17 cellular contexts compared by ENCODE assay signal in genomic region chr16:27826081-27826892, GRCh38.
DNase-seq lines count a peak whose midpoint lies in the region; ATAC-seq and TF ChIP-seq lines count a peak whose summit lies in the region.
"Had no signal": no experiment of that assay in that cellular context is flagged by ENCODE, and none has a peak within 500 bp of the region (broad histone marks: within the 10 kb centered on the region; RNA-seq: fewer than 3 reads in every experiment).

No MANE protein-coding gene starts in this region.

- H3K4me1 Mint-ChIP-seq in CD14-positive monocyte (no peaks in the 10 kb centered on the region), T-helper 17 cell (no peaks in the 10 kb centered on the region)

- intact Hi-C loops in CD14-positive monocyte (cut with micrococcal nuclease) (no loop called here), spleen (cut with DNase I; ENCODE audit: low total_unique reads) (no loop called here)

- H3K9me3 Mint-ChIP-seq in CD14-positive monocyte = peaks cover 6 to 15% (median 11%) of the 10 kb centered on the region in 7 donors

- H3K27ac Mint-ChIP-seq in CD14-positive monocyte (no peak overlapping the region), T-helper 17 cell (no peak overlapping the region)
- H3K27ac Mint-ChIP-seq: CD8-positive, alpha-beta T cell; H9 had no signal

- TF ChIP-seq CTCF in CD14-positive monocyte (IDR thresholded peaks at IDR 0.05) (no peak), spleen (IDR thresholded peaks at IDR 0.05 in 8 of 11, conservative IDR thresholded peaks at IDR 0.05 in 3 of 11) (no peak), hepatocyte (IDR thresholded peaks at IDR 0.05; ENCODE audit: poor library complexity) (no peak)

- no peak for TF ChIP-seq POLR2A in spleen (IDR thresholded peaks at IDR 0.05)

- no peaks in the 10 kb centered on the region for H3K9me2 ChIP-seq in hepatocyte (replicated peaks; ENCODE audit: insufficient read depth)

- H3K36me3 Mint-ChIP-seq in CD14-positive monocyte (no peaks in the 10 kb centered on the region), T-helper 17 cell (ENCODE audit: low read depth) (no peaks in the 10 kb centered on the region)
- H3K36me3 Mint-ChIP-seq: CD8-positive, alpha-beta T cell had no signal

- no peak overlapping the region for H3K4me2 ChIP-seq in hepatocyte
- H3K4me2 ChIP-seq: BLaER1 had no signal

- H4K20me1 ChIP-seq in hepatocyte (ENCODE audit: insufficient read depth, poor library complexity, severe bottlenecking) = no peaks in the 10 kb centered on the region
- H4K20me1 ChIP-seq: BLaER1 had no signal

- H3K27ac ChIP-seq in spleen (no peak overlapping the region), hepatocyte (no peak overlapping the region)
- H3K27ac ChIP-seq: BLaER1 had no signal

- H3K27me3 ChIP-seq in spleen (replicated peaks in 1 of 7) (no peaks in the 10 kb centered on the region), hepatocyte (no peaks in the 10 kb centered on the region)
- H3K27me3 ChIP-seq: BLaER1 had no signal

- H3K4me3 ChIP-seq in spleen (no peak overlapping the region), hepatocyte (no peak overlapping the region)
- H3K4me3 ChIP-seq: BLaER1, GM12878 had no signal

- H3K4me1 ChIP-seq in spleen (no peaks in the 10 kb centered on the region), hepatocyte (ENCODE audit: insufficient read depth) (peaks cover 8% of the 10 kb centered on the region)

- DNase-seq in CD14-positive monocyte (ENCODE audit: low spot score) (peak; percentile 39), T-helper 17 cell (no peak), mesenteric fat pad (ENCODE audit: low spot score) (peak; percentile 57), spleen (peak; percentile 40), hepatocyte (ENCODE audit: low spot score) (no peak), NCI-H128 (lab: John Stamatoyannopoulos, UW; ENCODE audit: unreplicated experiment) (no peak), hippocampal formation (lab: John Stamatoyannopoulos, UW) (no peak), cerebellar cortex (ENCODE audit: low spot score) (no peak)
- DNase-seq: 8988T; Calu3; CD8-positive, alpha-beta T cell; DMS79 treated with DMSO at 0.1 percent for 48 hours; GF-D8; H9 had no signal

- 72 to 89% (median 79%) methylated on average over 12 of the region's 12 CpGs for WGBS in spleen, 5 donors
- WGBS in hepatocyte (ENCODE audit: low lambda C conversion rate, missing lambda C conversion rate) = 85% methylated on average over 12 of the region's 12 CpGs

- H3K36me3 ChIP-seq in spleen (no peaks in the 10 kb centered on the region), hepatocyte (replicated peaks; ENCODE audit: insufficient read depth, low read depth) (no peaks in the 10 kb centered on the region)
- H3K36me3 ChIP-seq: BLaER1 had no signal

- H2AFZ ChIP-seq in hepatocyte = no peak overlapping the region

- no peak for ATAC-seq in T-helper 17 cell
- ATAC-seq: CD8-positive, alpha-beta T cell; GM12878; HepG2 had no signal

- H3K4me3 Mint-ChIP-seq in CD14-positive monocyte (no peak overlapping the region), T-helper 17 cell (peak overlapping the region; percentile 12)
- H3K4me3 Mint-ChIP-seq: CD8-positive, alpha-beta T cell; H9 had no signal

- H3K27me3 Mint-ChIP-seq in CD14-positive monocyte (ENCODE audit: low read depth in 3 of 3) = peaks cover 2 to 7% (median 5%) of the 10 kb centered on the region in 3 donors
- peaks cover 19% of the 10 kb centered on the region for H3K27me3 Mint-ChIP-seq in T-helper 17 cell

- H3K9me3 ChIP-seq in T-helper 17 cell (ENCODE audit: control insufficient read depth, low read length, poor library complexity, severe bottlenecking) (peaks cover 7% of the 10 kb centered on the region), spleen (peaks cover 0 to 20% (median 14%) of the 10 kb centered on the region in 8 donors), hepatocyte (ENCODE audit: low read depth) (no peaks in the 10 kb centered on the region)

- H3K79me2 ChIP-seq in hepatocyte = no peaks in the 10 kb centered on the region

Comparison
In these comparisons a context has a peak if more than half of its experiments do, and no peak if none do; other contexts are left out.
1. DNase-seq: peak in CD14-positive monocyte (single experiment), mesenteric fat pad (single experiment) and spleen (single experiment); none in T-helper 17 cell (0 of 3), hepatocyte (single experiment), NCI-H128 (single experiment), hippocampal formation (0 of 2) and cerebellar cortex (single experiment).